12 cellular contexts compared by ENCODE assay signal in genomic region chr1:20359451-20360330, GRCh38.
DNase-seq lines count a peak whose midpoint lies in the region; ATAC-seq and TF ChIP-seq lines count a peak whose summit lies in the region.
"Had no signal": no experiment of that assay in that cellular context is flagged by ENCODE, and none has a peak within 500 bp of the region (broad histone marks: within the 10 kb centered on the region; RNA-seq: fewer than 3 reads in every experiment).

No MANE protein-coding gene starts in this region.

- no peaks in the 10 kb centered on the region for H3K36me3 ChIP-seq in PC-9 (ENCODE audit: low read depth)
- no peaks in the 10 kb centered on the region for H3K36me3 ChIP-seq in lower lobe of right lung
- H3K36me3 ChIP-seq in ascending aorta: no peaks in the 10 kb centered on the region
- H3K36me3 ChIP-seq: SJSA1 had no signal

- H3K9me3 ChIP-seq in PC-9 (ENCODE audit: insufficient read depth, low read depth) (no peaks in the 10 kb centered on the region), lower lobe of right lung (no peaks in the 10 kb centered on the region), ascending aorta (no peaks in the 10 kb centered on the region)
- H3K9me3 ChIP-seq: SJSA1 had no signal

- no peaks in the 10 kb centered on the region for H4K20me1 ChIP-seq in PC-9 (ENCODE audit: insufficient read depth)

- intact Hi-C loops in PC-9 (cut with micrococcal nuclease; ENCODE audit: unreplicated experiment): loop anchor here (2.0 to 10.0 kb wide), 4 partner anchors 127 to 255 kb away; no protein-coding TSS in a partner anchor
- intact Hi-C loops in lower lobe of right lung (cut with DNase I): no loop called here
- intact Hi-C loops in ascending aorta (cut with DNase I): loop anchor here (5.0 kb wide), 1 partner anchor 133 kb away; no protein-coding TSS in a partner anchor

- TF ChIP-seq CTCF in GM12865 (IDR thresholded peaks at IDR 0.05; ENCODE audit: insufficient read depth, low read depth, low read length, missing control alignments) (no peak), PC-9 (conservative IDR thresholded peaks at IDR 0.05) (no peak), lower lobe of right lung (IDR thresholded peaks at IDR 0.05) (no peak), ascending aorta (IDR thresholded peaks at IDR 0.05) (no peak)

- peak overlapping the region; percentile 68 for H3K4me2 ChIP-seq in PC-9

- CTCF ChIA-PET in PC-9 (lab: Charles Lee): interaction anchor here (0.6 to 2.2 kb wide), 3 partner anchors 127 to 470 kb away, joined by 3 to 23 read pairs (median 6); no protein-coding TSS in a partner anchor

- no peaks in the 10 kb centered on the region for H3K9me2 ChIP-seq in PC-9 (ENCODE audit: insufficient read depth)

- H3K27me3 ChIP-seq in PC-9 (ENCODE audit: insufficient read depth, low read depth) (no peaks in the 10 kb centered on the region), lower lobe of right lung (ENCODE audit: low read depth) (peaks cover 26% of the 10 kb centered on the region), ascending aorta (no peaks in the 10 kb centered on the region)
- H3K27me3 ChIP-seq: SJSA1 had no signal

- peak; percentile 64 for DNase-seq in GM12865 (ENCODE audit: low read depth)
- peak; percentile 55 to 73 for DNase-seq in PC-9
- DNase-seq in activated naive CD8-positive, alpha-beta T cell treated with anti-CD3 and anti-CD28 coated beads, Interleukin-2, amount 10 ng/mL, durations not matched to agents 7 days and 5 days: no peak
- DNase-seq in stimulated activated CD4-positive, alpha-beta T cell treated with anti-CD3 and anti-CD28 coated beads, Interleukin-15, amount 100 ng/mL, for 24 hours: peak; percentile 81
- no peak for DNase-seq in lower lobe of right lung
- DNase-seq in ascending aorta (ENCODE audit: low spot score in 2 of 2): no peak
- DNase-seq in NCI-H345 treated with DMSO at 0.1 percent for 48 hours (lab: John Stamatoyannopoulos, UW; ENCODE audit: unreplicated experiment): no peak
- DNase-seq: effector memory CD8-positive, alpha-beta T cell had no signal

- no peaks in the 10 kb centered on the region for H3K36me3 Mint-ChIP-seq in activated naive CD8-positive, alpha-beta T cell treated with anti-CD3 and anti-CD28 coated beads, Interleukin-2, amount 10 ng/mL, durations not matched to agents 7 days and 5 days

- peaks cover 37% of the 10 kb centered on the region; the same call in 1 of the 2 replicates for H3F3A ChIP-seq in PC-9 (ENCODE audit: insufficient read depth, low read depth)

- H3K79me2 ChIP-seq in PC-9 (ENCODE audit: low read depth): no peaks in the 10 kb centered on the region

- H2AFZ ChIP-seq in PC-9: no peak overlapping the region

- no peak overlapping the region for H3K4me3 Mint-ChIP-seq in activated naive CD8-positive, alpha-beta T cell treated with anti-CD3 and anti-CD28 coated beads, Interleukin-2, amount 10 ng/mL, durations not matched to agents 7 days and 5 days
- H3K4me3 Mint-ChIP-seq: effector memory CD8-positive, alpha-beta T cell; nephron progenitor cell had no signal

- peaks cover 3% of the 10 kb centered on the region for H3K4me1 Mint-ChIP-seq in activated naive CD8-positive, alpha-beta T cell treated with anti-CD3 and anti-CD28 coated beads, Interleukin-2, amount 10 ng/mL, durations not matched to agents 7 days and 5 days

- H3K4me1 ChIP-seq in PC-9 (replicated peaks; ENCODE audit: insufficient read depth): peaks cover 64% of the 10 kb centered on the region
- peaks cover 6% of the 10 kb centered on the region for H3K4me1 ChIP-seq in lower lobe of right lung
- H3K4me1 ChIP-seq in ascending aorta: no peaks in the 10 kb centered on the region

- no peak overlapping the region for H3K27ac Mint-ChIP-seq in activated naive CD8-positive, alpha-beta T cell treated with anti-CD3 and anti-CD28 coated beads, Interleukin-2, amount 10 ng/mL, durations not matched to agents 7 days and 5 days
- H3K27ac Mint-ChIP-seq: activated T-helper 2 cell treated with anti-CD3 and anti-CD28 coated beads, Interferon-gamma antibody, Interleukin-2, Interleukin-4, amounts not matched to agents 10 μg/mL and 5 μg/mL and 100 μg/mL, durations not matched to agents 14 hours and 24 hours and 36 hours; nephron progenitor cell had no signal

- peak overlapping the region; percentile 57 for H3K27ac ChIP-seq in PC-9
- no peak overlapping the region for H3K27ac ChIP-seq in lower lobe of right lung
- H3K27ac ChIP-seq in ascending aorta: no peak overlapping the region
- H3K27ac ChIP-seq: SJSA1 had no signal

- H3K4me3 ChIP-seq in GM12865 (ENCODE audit: low read depth, low read length) (no peak overlapping the region), PC-9 (peak overlapping the region; percentile 24; the same call in 1 of the 2 replicates), lower lobe of right lung (no peak overlapping the region), ascending aorta (no peak overlapping the region)
- H3K4me3 ChIP-seq: SJSA1 had no signal

- POLR2A ChIA-PET in PC-9 (lab: Charles Lee; ENCODE audit: unreplicated experiment): no interaction called here
- POLR2A ChIA-PET in activated naive CD8-positive, alpha-beta T cell treated with anti-CD3 and anti-CD28 coated beads, Interleukin-2, amount 10 ng/mL, durations not matched to agents 7 days and 5 days (lab: Charles Lee): no interaction called here

- H3K9me3 Mint-ChIP-seq in activated naive CD8-positive, alpha-beta T cell treated with anti-CD3 and anti-CD28 coated beads, Interleukin-2, amount 10 ng/mL, durations not matched to agents 7 days and 5 days: no peaks in the 10 kb centered on the region
- H3K9me3 Mint-ChIP-seq: activated T-helper 2 cell treated with anti-CD3 and anti-CD28 coated beads, Interferon-gamma antibody, Interleukin-2, Interleukin-4, amounts not matched to agents 10 μg/mL and 5 μg/mL and 100 μg/mL, durations not matched to agents 14 hours and 24 hours and 36 hours; effector memory CD8-positive, alpha-beta T cell; nephron progenitor cell had no signal

- peaks cover 45% of the 10 kb centered on the region for H3K27me3 Mint-ChIP-seq in activated naive CD8-positive, alpha-beta T cell treated with anti-CD3 and anti-CD28 coated beads, Interleukin-2, amount 10 ng/mL, durations not matched to agents 7 days and 5 days

- no TSS peak for BruUV-seq in PC-9 (replicated peaks; lab: Mats Ljungman, UMichigan)

- peak; percentile 42 for ATAC-seq in activated naive CD8-positive, alpha-beta T cell treated with anti-CD3 and anti-CD28 coated beads, Interleukin-2, amount 10 ng/mL, durations not matched to agents 7 days and 5 days (ENCODE audit: low read depth)
- no peak for ATAC-seq in lower lobe of right lung
- ATAC-seq in GM18870 (IDR thresholded peaks at IDR 0.05; ENCODE audit: unreplicated experiment): no peak
- ATAC-seq: effector memory CD8-positive, alpha-beta T cell had no signal

Comparison
In these comparisons a context has a peak if more than half of its experiments do, and no peak if none do; other contexts are left out.
1. DNase-seq: peak in GM12865 (single experiment), PC-9 (2 of 2) and stimulated activated CD4-positive, alpha-beta T cell treated with anti-CD3 and anti-CD28 coated beads, Interleukin-15, amount 100 ng/mL, for 24 hours (single experiment); none in activated naive CD8-positive, alpha-beta T cell treated with anti-CD3 and anti-CD28 coated beads, Interleukin-2, amount 10 ng/mL, durations not matched to agents 7 days and 5 days (single experiment), lower lobe of right lung (single experiment), ascending aorta (0 of 2) and NCI-H345 treated with DMSO at 0.1 percent for 48 hours (single experiment).